In genomic region chr11:32531528-32531927, GRCh38 we compare ENCODE assay signal across 11 cellular contexts.
"Had no signal": no experiment of that assay in that cellular context is flagged by ENCODE, and none has a peak within 500 bp of the region (broad histone marks: within the 10 kb centered on the region; RNA-seq: fewer than 3 reads in every experiment).

No MANE protein-coding gene starts in this region.

- DNase-seq: activated CD4-positive, alpha-beta T cell treated with anti-CD3 and anti-CD28 coated beads, Interleukin-2, amount 50 U/mL, for 1 hour; activated naive CD4-positive, alpha-beta T cell treated with anti-CD3 and anti-CD28 coated beads for 36 hours; activated T-cell treated with anti-CD3 and anti-CD28 coated beads for 4 hours; erythroblast; glutamatergic neuron; immature natural killer cell; left colon; occipital lobe; psoas muscle; stimulated activated CD4-positive, alpha-beta T cell treated with anti-CD3 and anti-CD28 coated beads, Interleukin-12 subunit alpha, Interleukin-12 subunit beta, amount 100 ng/mL, for 4 hours; stimulated activated naive CD4-positive, alpha-beta T cell treated with Interleukin-2 at 50 U/mL for 16 hours had no signal

- H3K4me3 ChIP-seq: psoas muscle had no signal

- H3K4me1 ChIP-seq: psoas muscle had no signal

- H3K9me3 ChIP-seq: psoas muscle had no signal
